In the genomic region with DNA sequence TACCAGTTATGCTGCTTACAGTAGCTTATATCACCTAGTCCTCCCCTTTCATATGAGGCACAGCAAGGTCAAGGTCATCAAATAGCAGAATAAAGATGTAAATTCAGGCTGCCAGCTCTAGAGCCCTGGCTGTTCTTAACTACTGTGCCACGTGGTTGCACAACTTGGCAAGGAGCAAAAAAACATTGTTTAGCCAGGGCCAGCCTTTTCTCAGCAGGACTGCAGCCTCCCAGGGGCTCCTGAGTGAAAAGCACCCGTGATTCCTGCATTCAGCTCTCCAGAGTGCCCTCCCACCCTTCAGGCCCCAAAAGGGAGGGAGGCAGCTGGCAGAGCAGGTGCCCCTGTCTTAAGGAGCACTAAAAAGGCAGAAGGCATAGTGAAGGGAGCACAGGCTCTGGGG, we compare ENCODE assay signal across 10 cellular contexts. TPM values are rescaled to one million over a fixed set of nuclear protein-coding genes. Genes with fewer than 3 reads are reported as not detected.
DNase-seq lines count a peak whose midpoint lies in the region; ATAC-seq, FAIRE-seq and TF ChIP-seq lines count a peak whose summit lies in the region.
"Had no signal": no experiment of that assay in that cellular context is flagged by ENCODE, and none has a peak within 500 bp of the region (broad histone marks: within the 10 kb centered on the region; RNA-seq: fewer than 3 reads in every experiment).

No MANE protein-coding gene starts in this region.

- peak in 1 of 6 experiments; percentile 16 for TF ChIP-seq CTCF in adrenal gland (IDR thresholded peaks at IDR 0.05)

- no peak overlapping the region for H3K4me3 Mint-ChIP-seq in naive thymus-derived CD4-positive, alpha-beta T cell
- H3K4me3 Mint-ChIP-seq: stimulated activated naive CD8-positive, alpha-beta T cell treated with anti-CD3 and anti-CD28 coated beads, Interleukin-15, Interleukin-2, amounts not matched to agents 100 ng/mL and 50 ng/mL, for 24 hours had no signal

- CTCF ChIA-PET in naive thymus-derived CD4-positive, alpha-beta T cell (lab: Charles Lee) = no interaction called here

- peak in 1 of 2 donors; percentile 19 for TF ChIP-seq POLR2A in adrenal gland (IDR thresholded peaks at IDR 0.05)

- H3K9me3 ChIP-seq in adrenal gland (replicated peaks in 1 of 3) (no peaks in the 10 kb centered on the region), right cardiac atrium (ENCODE audit: control insufficient read depth, low read length) (no peaks in the 10 kb centered on the region), small intestine (ENCODE audit: control insufficient read depth, low read depth) (no peaks in the 10 kb centered on the region)
- no peaks in the 10 kb centered on the region for H3K9me3 ChIP-seq in naive thymus-derived CD4-positive, alpha-beta T cell (ENCODE audit: control insufficient read depth in 2 of 3, low read length in 3 of 3)

- H3K27me3 Mint-ChIP-seq in naive thymus-derived CD4-positive, alpha-beta T cell = no peaks in the 10 kb centered on the region
- H3K27me3 Mint-ChIP-seq: stimulated activated naive CD8-positive, alpha-beta T cell treated with anti-CD3 and anti-CD28 coated beads, Interleukin-15, Interleukin-2, amounts not matched to agents 100 ng/mL and 50 ng/mL, for 24 hours had no signal

- no peaks in the 10 kb centered on the region for H3K9me3 Mint-ChIP-seq in naive thymus-derived CD4-positive, alpha-beta T cell
- H3K9me3 Mint-ChIP-seq: stimulated activated naive CD8-positive, alpha-beta T cell treated with anti-CD3 and anti-CD28 coated beads, Interleukin-15, Interleukin-2, amounts not matched to agents 100 ng/mL and 50 ng/mL, for 24 hours had no signal

- FAIRE-seq in small intestine (lab: Jason Lieb, UNC) = no peak

- peak; percentile 72 for DNase-seq in NCI-H1092 (lab: John Stamatoyannopoulos, UW)
- DNase-seq in adrenal gland = peak; percentile 61 to 90 (median 86)
- peak; percentile 54 to 67 (median 65) for DNase-seq in right cardiac atrium
- peak; percentile 44 for DNase-seq in small intestine
- DNase-seq in stimulated activated CD4-positive, alpha-beta T cell treated with anti-CD3 and anti-CD28 coated beads, Interleukin-15, amount 100 ng/mL, for 24 hours = no peak
- DNase-seq in RKO (ENCODE audit: low spot score) = no peak
- DNase-seq in NOMO-1 treated with DMSO at 0.1 percent for 48 hours (lab: John Stamatoyannopoulos, UW; ENCODE audit: unreplicated experiment) = no peak
- no peak for DNase-seq in naive thymus-derived CD4-positive, alpha-beta T cell

- peaks cover 0 to 2% (median 0%) of the 10 kb centered on the region in 7 donors for H3K4me1 Mint-ChIP-seq in naive thymus-derived CD4-positive, alpha-beta T cell

- 23 to 42% (median 28%) methylated on average over 1 to 2 of the region's 2 CpGs for WGBS in adrenal gland, 4 donors
- 20% methylated on average over 2 of the region's 2 CpGs for WGBS in right cardiac atrium
- 8 to 38% (median 14%) methylated on average over 2 of the region's 2 CpGs for WGBS in small intestine, 3 donors

- H3K36me3 ChIP-seq in adrenal gland (replicated peaks in 1 of 2) (no peaks in the 10 kb centered on the region), small intestine (ENCODE audit: control insufficient read depth in 2 of 2, insufficient read depth in 2 of 2, low read length in 2 of 2) (peaks cover 0 to 4% of the 10 kb centered on the region in 2 donors)
- peaks cover 0 to 3% (median 0%) of the 10 kb centered on the region in 3 experiments for H3K36me3 ChIP-seq in naive thymus-derived CD4-positive, alpha-beta T cell (ENCODE audit: control insufficient read depth in 2 of 3, insufficient read depth in 3 of 3, low read length in 3 of 3)

- no peak overlapping the region for H3K27ac Mint-ChIP-seq in naive thymus-derived CD4-positive, alpha-beta T cell
- H3K27ac Mint-ChIP-seq: stimulated activated naive CD8-positive, alpha-beta T cell treated with anti-CD3 and anti-CD28 coated beads, Interleukin-15, Interleukin-2, amounts not matched to agents 100 ng/mL and 50 ng/mL, for 24 hours had no signal

- peak overlapping the region in 4 of 5 donors; percentile 45 to 76 (median 54) for H3K27ac ChIP-seq in adrenal gland
- peak overlapping the region; percentile 93 for H3K27ac ChIP-seq in right cardiac atrium (ENCODE audit: low read length)
- no peak overlapping the region for H3K27ac ChIP-seq in small intestine (ENCODE audit: low read depth in 1 of 2, low read length in 1 of 2)
- no peak overlapping the region for H3K27ac ChIP-seq in naive thymus-derived CD4-positive, alpha-beta T cell (ENCODE audit: low read depth, low read length)
- H3K27ac ChIP-seq: KMS-11 had no signal

- ATAC-seq in right cardiac atrium = peak; percentile 63 to 84
- ATAC-seq in naive thymus-derived CD4-positive, alpha-beta T cell = no peak

- H3K27me3 ChIP-seq in adrenal gland (no peaks in the 10 kb centered on the region), right cardiac atrium (ENCODE audit: control insufficient read depth, insufficient read depth) (no peaks in the 10 kb centered on the region), small intestine (ENCODE audit: control insufficient read depth in 2 of 2, insufficient read depth in 2 of 2, low read length in 2 of 2) (no peaks in the 10 kb centered on the region)
- H3K27me3 ChIP-seq in naive thymus-derived CD4-positive, alpha-beta T cell (ENCODE audit: control insufficient read depth in 2 of 2, insufficient read depth in 2 of 2, low read length in 2 of 2) = no peaks in the 10 kb centered on the region

- H3K36me3 Mint-ChIP-seq in naive thymus-derived CD4-positive, alpha-beta T cell = no peaks in the 10 kb centered on the region

- intact Hi-C loops in adrenal gland (cut with DNase I) = no loop called here
- intact Hi-C loops in right cardiac atrium (cut with DNase I) = no loop called here
- intact Hi-C loops in naive thymus-derived CD4-positive, alpha-beta T cell (cut with micrococcal nuclease) = no loop called here

- POLR2A ChIA-PET in naive thymus-derived CD4-positive, alpha-beta T cell (lab: Charles Lee) = no interaction called here

- H3K4me3 ChIP-seq in adrenal gland = no peak overlapping the region
- no peak overlapping the region for H3K4me3 ChIP-seq in right cardiac atrium (ENCODE audit: low read length)
- no peak overlapping the region for H3K4me3 ChIP-seq in small intestine (ENCODE audit: low read depth in 1 of 2, low read length in 2 of 2)
- no peak overlapping the region for H3K4me3 ChIP-seq in naive thymus-derived CD4-positive, alpha-beta T cell (ENCODE audit: low read length)

- H3K4me1 ChIP-seq in adrenal gland (replicated peaks in 1 of 2) = peaks cover 17 to 26% of the 10 kb centered on the region in 2 donors
- peaks cover 12% of the 10 kb centered on the region for H3K4me1 ChIP-seq in right cardiac atrium (ENCODE audit: control insufficient read depth, insufficient read depth, low read length)
- peaks cover 3 to 5% of the 10 kb centered on the region in 2 donors for H3K4me1 ChIP-seq in small intestine (ENCODE audit: control insufficient read depth in 2 of 2, insufficient read depth in 1 of 2, low read depth in 1 of 2, low read length in 1 of 2)
- H3K4me1 ChIP-seq in naive thymus-derived CD4-positive, alpha-beta T cell (ENCODE audit: control insufficient read depth in 2 of 2, insufficient read depth in 2 of 2, low read length in 2 of 2) = no peaks in the 10 kb centered on the region

RNA-seq across cellular contexts. Expression of a gene that starts 31.8 kb away (rescaled TPM):
- total RNA-seq in adrenal gland (100 to 1,000 TPM in 5 of 8 donors, 10 to 100 TPM in 3; 51.2 to 133 (median 116) TPM), right cardiac atrium (10 to 100 TPM; 69.6 to 93.4 (median 87.4) TPM)
- polyA plus RNA-seq in adrenal gland (100 to 1,000 TPM in 1 of 3 donors, 10 to 100 TPM in 2; 19.9 to 125 (median 24.0) TPM), right cardiac atrium (24.4 TPM), small intestine (10 to 100 TPM; 30.3 to 91.1 (median 34.0) TPM)
- total RNA-seq in naive thymus-derived CD4-positive, alpha-beta T cell = 10 to 100 TPM; 76.7 to 94.0 (median 83.5) TPM
- polyA plus RNA-seq in naive thymus-derived CD4-positive, alpha-beta T cell = 10 to 100 TPM; 56.8 to 58.2 TPM

Comparison
In these comparisons a context has a peak if more than half of its experiments do, and no peak if none do; other contexts are left out.
1. DNase-seq: peak in NCI-H1092 (single experiment), adrenal gland (7 of 7), right cardiac atrium (3 of 3) and small intestine (single experiment); none in stimulated activated CD4-positive, alpha-beta T cell treated with anti-CD3 and anti-CD28 coated beads, Interleukin-15, amount 100 ng/mL, for 24 hours (single experiment), RKO (single experiment), NOMO-1 treated with DMSO at 0.1 percent for 48 hours (single experiment) and naive thymus-derived CD4-positive, alpha-beta T cell (0 of 9).
2. H3K27ac ChIP-seq: peak in adrenal gland (4 of 5) and right cardiac atrium (single experiment); none in small intestine (0 of 2) and naive thymus-derived CD4-positive, alpha-beta T cell (single experiment).